Comparison of ENCODE assay signal across 25 cellular contexts in genomic region chr10:84395581-84395980, GRCh38.
"Had no signal": no experiment of that assay in that cellular context is flagged by ENCODE, and none has a peak within 500 bp of the region (broad histone marks: within the 10 kb centered on the region; RNA-seq: fewer than 3 reads in every experiment).

No MANE protein-coding gene starts in this region.

- H3K36me3 ChIP-seq: colonic mucosa, esophagus muscularis mucosa, gastroesophageal sphincter, neutrophil, tibial artery, WERI-Rb-1 had no signal

- H3K4me3 Mint-ChIP-seq: activated CD8-positive, alpha-beta T cell treated with anti-CD3 and anti-CD28 coated beads, Interleukin-2, amount 10 ng/mL, durations not matched to agents 7 days and 5 days; activated naive CD8-positive, alpha-beta T cell treated with anti-CD3 and anti-CD28 coated beads, Interleukin-2, amount 50 U/mL, for 24 hours; activated T-helper 1 cell treated with anti-CD3 and anti-CD28 coated beads, Interleukin-12 subunit alpha, Interleukin-12 subunit beta, Interleukin-2, Interleukin-4 antibody, amounts not matched to agents 30 ng/mL and 10 ng/mL and 1 ng/mL, durations not matched to agents 14 hours and 24 hours and 36 hours; mesothelial cell of epicardium; nephron; stimulated activated effector memory CD8-positive, alpha-beta T cell treated with anti-CD3 and anti-CD28 coated beads, Interleukin-12 subunit alpha, Interleukin-12 subunit beta, amount 100 ng/mL, for 72 hours; stimulated activated naive CD8-positive, alpha-beta T cell treated with anti-CD3 and anti-CD28 coated beads, Interleukin-15, amount 100 ng/mL, for 72 hours had no signal

- H3K4me3 ChIP-seq: colonic mucosa, dorsolateral prefrontal cortex, esophagus muscularis mucosa, gastroesophageal sphincter, heart left ventricle, lung, tibial artery had no signal

- H3K9me3 ChIP-seq: colonic mucosa, esophagus muscularis mucosa, gastroesophageal sphincter, neutrophil, tibial artery had no signal

- H3K27ac Mint-ChIP-seq: activated CD8-positive, alpha-beta T cell treated with anti-CD3 and anti-CD28 coated beads, Interleukin-2, amount 10 ng/mL, durations not matched to agents 7 days and 5 days; activated naive CD8-positive, alpha-beta T cell treated with anti-CD3 and anti-CD28 coated beads, Interleukin-2, amount 50 U/mL, for 24 hours; activated T-helper 1 cell treated with anti-CD3 and anti-CD28 coated beads, Interleukin-12 subunit alpha, Interleukin-12 subunit beta, Interleukin-2, Interleukin-4 antibody, amounts not matched to agents 30 ng/mL and 10 ng/mL and 1 ng/mL, durations not matched to agents 14 hours and 24 hours and 36 hours; mesothelial cell of epicardium; nephron; stimulated activated effector memory CD8-positive, alpha-beta T cell treated with anti-CD3 and anti-CD28 coated beads, Interleukin-12 subunit alpha, Interleukin-12 subunit beta, amount 100 ng/mL, for 72 hours; stimulated activated naive CD8-positive, alpha-beta T cell treated with anti-CD3 and anti-CD28 coated beads, Interleukin-15, amount 100 ng/mL, for 72 hours had no signal

- H2AFZ ChIP-seq: parathyroid adenoma had no signal

- DNase-seq: activated CD4-positive, alpha-beta T cell treated with anti-CD3 and anti-CD28 coated beads for 1 hour; activated CD4-positive, alpha-beta T cell treated with anti-CD3 and anti-CD28 coated beads, Interleukin-2, amount 50 U/mL, for 1 hour; activated CD8-positive, alpha-beta T cell treated with anti-CD3 and anti-CD28 coated beads, Interleukin-2, amount 10 ng/mL, durations not matched to agents 7 days and 5 days; activated gamma-delta T cell; activated naive CD4-positive, alpha-beta T cell treated with anti-CD3 and anti-CD28 coated beads, Interleukin-2, amount 50 U/mL, for 16 hours; activated naive CD8-positive, alpha-beta T cell treated with anti-CD3 and anti-CD28 coated beads, Interleukin-2, amount 50 U/mL, for 24 hours; aorta; colonic mucosa; dorsolateral prefrontal cortex; heart left ventricle; right cardiac atrium; stimulated activated CD4-positive, alpha-beta T cell treated with anti-CD3 and anti-CD28 coated beads, Interleukin-12 subunit alpha, Interleukin-12 subunit beta, amount 100 ng/mL, for 4 hours; stimulated activated naive CD8-positive, alpha-beta T cell treated with anti-CD3 and anti-CD28 coated beads, Interleukin-15, amount 100 ng/mL, for 72 hours; T-helper 2 cell; tibial artery; WERI-Rb-1 had no signal

- H3K27ac ChIP-seq: colonic mucosa, dorsolateral prefrontal cortex, esophagus muscularis mucosa, gastroesophageal sphincter, heart left ventricle, neutrophil, parathyroid adenoma, tibial artery, WERI-Rb-1 had no signal

- H3K27me3 Mint-ChIP-seq: activated naive CD8-positive, alpha-beta T cell treated with anti-CD3 and anti-CD28 coated beads, Interleukin-2, amount 50 U/mL, for 24 hours; stimulated activated naive CD8-positive, alpha-beta T cell treated with anti-CD3 and anti-CD28 coated beads, Interleukin-15, amount 100 ng/mL, for 72 hours had no signal

- H3K27me3 ChIP-seq: colonic mucosa, dorsolateral prefrontal cortex, esophagus muscularis mucosa, gastroesophageal sphincter, heart left ventricle, neutrophil, tibial artery had no signal

- H3K9ac ChIP-seq: parathyroid adenoma had no signal
